8 cellular contexts compared by ENCODE assay signal in the genomic region with DNA sequence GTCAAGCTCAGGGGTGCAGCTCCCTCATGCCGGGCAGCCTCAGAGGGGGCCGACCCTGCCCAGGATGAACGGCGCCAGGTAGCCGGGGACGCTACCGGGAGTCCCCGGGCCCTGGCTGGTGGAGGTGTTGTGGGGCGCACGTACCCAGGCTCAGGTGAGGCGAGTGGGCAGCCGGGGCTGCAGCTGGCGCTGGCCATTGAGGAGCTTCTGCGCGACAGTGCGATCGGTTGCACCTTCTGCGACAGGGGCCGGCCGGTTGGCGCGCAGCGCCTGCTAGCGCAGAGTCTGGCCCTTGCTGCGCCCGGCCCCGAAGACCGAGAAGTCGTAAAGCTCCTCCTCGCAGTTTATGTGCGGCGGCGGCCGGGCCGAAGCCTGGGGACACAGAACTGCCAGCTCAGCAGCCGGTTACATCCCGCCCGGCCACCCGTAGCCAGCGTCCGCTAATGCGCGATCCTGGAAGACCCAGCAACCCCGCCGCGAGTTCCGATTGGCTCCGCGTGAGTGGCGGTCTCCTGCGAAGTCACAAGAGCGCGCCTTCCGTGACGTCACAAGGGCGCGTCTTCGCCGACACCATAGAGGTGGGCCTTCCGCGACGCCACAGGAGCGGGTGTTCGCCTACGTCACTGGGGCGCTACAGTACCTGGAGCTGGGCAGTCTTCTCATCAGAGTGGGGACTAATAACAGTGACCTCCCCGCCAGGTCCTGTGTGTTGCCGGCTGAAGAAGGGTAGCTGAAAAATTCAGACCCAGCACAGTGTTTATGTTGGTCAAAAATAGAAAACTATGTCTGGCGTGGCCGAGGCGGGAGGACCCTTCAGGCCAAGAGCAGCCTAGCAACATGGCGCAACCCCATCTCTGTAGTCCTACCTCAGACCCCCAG.
DNase-seq lines count a peak whose midpoint lies in the region; ATAC-seq lines count a peak whose summit lies in the region.
"Not testable (repeated sequence)": the region's sequence is repeated elsewhere in the genome, so short reads cannot be mapped to it uniquely, and the experiment has no call there.

No MANE protein-coding gene starts in this region.

- peaks cover 13% of the 10 kb centered on the region for H3K4me1 Mint-ChIP-seq in activated CD4-positive, alpha-beta T cell treated with anti-CD3 and anti-CD28 coated beads, Interleukin-2, amount 10 ng/mL, durations not matched to agents 7 days and 5 days

- not testable (repeated sequence) for H3K9me3 Mint-ChIP-seq in activated CD4-positive, alpha-beta T cell treated with anti-CD3 and anti-CD28 coated beads, Interleukin-2, amount 10 ng/mL, durations not matched to agents 7 days and 5 days

- ATAC-seq in GM19328 (IDR thresholded peaks at IDR 0.05; ENCODE audit: unreplicated experiment), result peak; percentile 100
- ATAC-seq in HG03469 (IDR thresholded peaks at IDR 0.05; ENCODE audit: unreplicated experiment), result peak; percentile 99
- ATAC-seq in left lobe of liver, result peak; percentile 100

- H3K4me3 ChIP-seq in BLaER1 treated with 17β-estradiol and CSF1 and Interleukin-3, amounts not matched to agents 10 nM and 100 nM, result peak overlapping the region; percentile 79 to 95 (median 92)

- H3K9me3 ChIP-seq in BLaER1 treated with 17β-estradiol and CSF1 and Interleukin-3, amounts not matched to agents 10 nM and 100 nM (replicated peaks in 1 of 11), result not testable (repeated sequence)

- not testable (repeated sequence) for H3K27me3 Mint-ChIP-seq in activated CD4-positive, alpha-beta T cell treated with anti-CD3 and anti-CD28 coated beads, Interleukin-2, amount 10 ng/mL, durations not matched to agents 7 days and 5 days

- not testable (repeated sequence) for H3K36me3 ChIP-seq in BLaER1 treated with 17β-estradiol and CSF1 and Interleukin-3, amounts not matched to agents 10 nM and 100 nM

- H3K27ac Mint-ChIP-seq in activated CD4-positive, alpha-beta T cell treated with anti-CD3 and anti-CD28 coated beads, Interleukin-2, amount 10 ng/mL, durations not matched to agents 7 days and 5 days, result peak overlapping the region; percentile 99

- CTCF ChIA-PET in activated CD4-positive, alpha-beta T cell treated with anti-CD3 and anti-CD28 coated beads, Interleukin-2, amount 10 ng/mL, durations not matched to agents 7 days and 5 days (lab: Charles Lee), result interaction anchor here (0.6 kb wide), 1 partner anchor 51 kb away, joined by 3 read pairs; no protein-coding TSS in a partner anchor

- H3K4me3 Mint-ChIP-seq in activated CD4-positive, alpha-beta T cell treated with anti-CD3 and anti-CD28 coated beads, Interleukin-2, amount 10 ng/mL, durations not matched to agents 7 days and 5 days, result peak overlapping the region; percentile 91

- H3K27ac ChIP-seq in BLaER1 treated with 17β-estradiol and CSF1 and Interleukin-3, amounts not matched to agents 10 nM and 100 nM, result peak overlapping the region; percentile 79 to 89 (median 88)

- peak overlapping the region; percentile 80 to 90 (median 84) for H3K4me2 ChIP-seq in BLaER1 treated with 17β-estradiol and CSF1 and Interleukin-3, amounts not matched to agents 10 nM and 100 nM

- POLR2A ChIA-PET in activated CD4-positive, alpha-beta T cell treated with anti-CD3 and anti-CD28 coated beads, Interleukin-2, amount 10 ng/mL, durations not matched to agents 7 days and 5 days (lab: Charles Lee), result not testable (repeated sequence)

- H3K4me1 ChIP-seq in BLaER1 treated with 17β-estradiol and CSF1 and Interleukin-3, amounts not matched to agents 10 nM and 100 nM, result peaks cover 10 to 18% (median 14%) of the 10 kb centered on the region in 10 experiments

- DNase-seq in NCI-H526 (lab: John Stamatoyannopoulos, UW), result peak; percentile 91 to 98
- peak; percentile 98 for DNase-seq in activated CD4-positive, alpha-beta T cell treated with anti-CD3 and anti-CD28 coated beads, Interleukin-2, amount 10 ng/mL, durations not matched to agents 7 days and 5 days
- DNase-seq in dedifferentiated amniotic fluid mesenchymal stem cell (ENCODE audit: extremely low spot score), result peak; percentile 96
- DNase-seq in left lobe of liver (ENCODE audit: low spot score), result peak; percentile 98
- DNase-seq in stimulated activated CD4-positive, alpha-beta T cell treated with anti-CD3 and anti-CD28 coated beads, Interleukin-2, amount 100 ng/mL, for 24 hours, result peak; percentile 97 to 99

- H3K36me3 Mint-ChIP-seq in activated CD4-positive, alpha-beta T cell treated with anti-CD3 and anti-CD28 coated beads, Interleukin-2, amount 10 ng/mL, durations not matched to agents 7 days and 5 days (ENCODE audit: low read depth), result not testable (repeated sequence)

- H3K27me3 ChIP-seq in BLaER1 treated with 17β-estradiol and CSF1 and Interleukin-3, amounts not matched to agents 10 nM and 100 nM, result not testable (repeated sequence)

- H4K20me1 ChIP-seq in BLaER1 treated with 17β-estradiol and CSF1 and Interleukin-3, amounts not matched to agents 10 nM and 100 nM, result not testable (repeated sequence)

- H3K9ac ChIP-seq in BLaER1 treated with 17β-estradiol and CSF1 and Interleukin-3, amounts not matched to agents 10 nM and 100 nM, result peak overlapping the region; percentile 88 to 93 (median 90)

Comparison
In these comparisons a context has a peak if more than half of its experiments do, and no peak if none do; other contexts are left out.
1. Peak in every context shown above with its lines: DNase-seq, ATAC-seq, H3K4me3 ChIP-seq and H3K27ac ChIP-seq.